ENCODE assay signal across 10 cellular contexts in genomic region chr7:156607332-156608175, GRCh38. TPM values are rescaled to one million over a fixed set of nuclear protein-coding genes. Genes with fewer than 3 reads are reported as not detected.
DNase-seq lines count a peak whose midpoint lies in the region; ATAC-seq and TF ChIP-seq lines count a peak whose summit lies in the region.
"Had no signal": no experiment of that assay in that cellular context is flagged by ENCODE, and none has a peak within 500 bp of the region (broad histone marks: within the 10 kb centered on the region; RNA-seq: fewer than 3 reads in every experiment).

No MANE protein-coding gene starts in this region.

- H3K27ac Mint-ChIP-seq in Caco-2 (ENCODE audit: unreplicated experiment) (peak overlapping the region; percentile 97), osteocyte (ENCODE audit: unreplicated experiment) (no peak overlapping the region)
- no peak overlapping the region for H3K27ac Mint-ChIP-seq in T-helper 2 cell treated with Interferon-gamma antibody and Interleukin-4, amounts not matched to agents 5 μg/mL and 100 μg/mL, for 36 hours

- H3K9me3 Mint-ChIP-seq in Caco-2 (ENCODE audit: unreplicated experiment) (no peaks in the 10 kb centered on the region), osteocyte (ENCODE audit: unreplicated experiment) (no peaks in the 10 kb centered on the region)
- H3K9me3 Mint-ChIP-seq in T-helper 2 cell treated with Interferon-gamma antibody and Interleukin-4, amounts not matched to agents 5 μg/mL and 100 μg/mL, for 36 hours = no peaks in the 10 kb centered on the region

- peaks cover 56% of the 10 kb centered on the region for H3K4me1 Mint-ChIP-seq in Caco-2 (ENCODE audit: low read depth, unreplicated experiment)
- H3K4me1 Mint-ChIP-seq in T-helper 2 cell treated with Interferon-gamma antibody and Interleukin-4, amounts not matched to agents 5 μg/mL and 100 μg/mL, for 36 hours (ENCODE audit: low read depth) = peaks cover 22% of the 10 kb centered on the region
- no peaks in the 10 kb centered on the region for H3K4me1 Mint-ChIP-seq in osteocyte (ENCODE audit: unreplicated experiment)

- no peak for TF ChIP-seq POLR2A in erythroblast (IDR thresholded peaks at IDR 0.05; ENCODE audit: low read length)

- BruUV-seq in Caco-2 (replicated peaks; lab: Mats Ljungman, UMichigan) = no TSS peak

- no peaks in the 10 kb centered on the region for H3K9me3 ChIP-seq in Caco-2

- POLR2A ChIA-PET in Caco-2 (lab: Charles Lee) (no interaction called here), RWPE1 (lab: Yijun Ruan, JAX; ENCODE audit: low non-redundant PET) (no interaction called here)

- H3K4me3 ChIP-seq in Caco-2 (ENCODE audit: low read depth, low read length) (no peak overlapping the region), retinal pigment epithelial cell (ENCODE audit: low read length) (peak overlapping the region; percentile 29)

- peak in 1 of 2 experiments; percentile 23 for DNase-seq in Caco-2
- DNase-seq in T-helper 2 cell treated with Interferon-gamma antibody and Interleukin-4, amounts not matched to agents 5 μg/mL and 100 μg/mL, for 36 hours (ENCODE audit: low spot score) = no peak
- peak; percentile 4 for DNase-seq in fibroblast of peridontal ligament (ENCODE audit: extremely low read depth)
- no peak for DNase-seq in retinal pigment epithelial cell (ENCODE audit: low read depth)
- no peak for DNase-seq in RWPE1 (ENCODE audit: low spot score)
- no peak for DNase-seq in erythroblast (lab: John Stamatoyannopoulos, UW)
- DNase-seq in osteocyte (ENCODE audit: extremely low spot score, unreplicated experiment) = no peak
- DNase-seq: anterior cingulate cortex, NCI-H2107 had no signal

- peaks cover 1% of the 10 kb centered on the region; the same call in 1 of the 2 replicates for H3K36me3 ChIP-seq in Caco-2 (ENCODE audit: control insufficient read depth, insufficient read depth, low read length)

- intact Hi-C loops in Caco-2 (cut with micrococcal nuclease; ENCODE audit: unreplicated experiment) = no loop called here

- no peaks in the 10 kb centered on the region for H3K27me3 ChIP-seq in Caco-2 (replicated peaks; ENCODE audit: control insufficient read depth, insufficient read depth, low read length)

- ATAC-seq in HG03439 (IDR thresholded peaks at IDR 0.05; ENCODE audit: unreplicated experiment) = no peak

- CTCF ChIA-PET in Caco-2 (lab: Charles Lee) = no interaction called here
- CTCF ChIA-PET in RWPE1 (lab: Yijun Ruan, JAX) = no interaction called here

- H3K36me3 Mint-ChIP-seq in Caco-2 (ENCODE audit: insufficient read depth, unreplicated experiment) (peaks cover 35% of the 10 kb centered on the region), osteocyte (ENCODE audit: unreplicated experiment) (no peaks in the 10 kb centered on the region)
- H3K36me3 Mint-ChIP-seq in T-helper 2 cell treated with Interferon-gamma antibody and Interleukin-4, amounts not matched to agents 5 μg/mL and 100 μg/mL, for 36 hours (ENCODE audit: low read depth) = no peaks in the 10 kb centered on the region

- H3K27ac ChIP-seq in RWPE1 = no peak overlapping the region

- TF ChIP-seq CTCF in Caco-2 (IDR thresholded peaks at IDR 0.05; ENCODE audit: insufficient read depth in 1 of 2, low read depth in 1 of 2, low read length in 1 of 2, severe bottlenecking in 1 of 2, unreplicated experiment in 1 of 2) (no peak), retinal pigment epithelial cell (conservative IDR thresholded peaks at IDR 0.05; ENCODE audit: low read depth, low read length) (no peak), RWPE1 (conservative IDR thresholded peaks at IDR 0.05; ENCODE audit: low read depth) (no peak), osteocyte (IDR thresholded peaks at IDR 0.05) (no peak)

- H3K27me3 Mint-ChIP-seq in Caco-2 (ENCODE audit: insufficient read depth, unreplicated experiment) = no peaks in the 10 kb centered on the region
- peaks cover 42% of the 10 kb centered on the region for H3K27me3 Mint-ChIP-seq in T-helper 2 cell treated with Interferon-gamma antibody and Interleukin-4, amounts not matched to agents 5 μg/mL and 100 μg/mL, for 36 hours (ENCODE audit: low read depth)
- H3K27me3 Mint-ChIP-seq in osteocyte (ENCODE audit: unreplicated experiment) = no peaks in the 10 kb centered on the region

- H3K4me1 ChIP-seq in Caco-2 = peaks cover 79% of the 10 kb centered on the region

- no peak overlapping the region for H3K4me3 Mint-ChIP-seq in Caco-2 (ENCODE audit: unreplicated experiment)
- peak overlapping the region; percentile 24 for H3K4me3 Mint-ChIP-seq in T-helper 2 cell treated with Interferon-gamma antibody and Interleukin-4, amounts not matched to agents 5 μg/mL and 100 μg/mL, for 36 hours
- H3K4me3 Mint-ChIP-seq in osteocyte (ENCODE audit: unreplicated experiment) = no peak overlapping the region

RNA-seq across cellular contexts. Expression of gene RNF32, which starts 33.0 kb away (rescaled TPM):
- total RNA-seq in Caco-2 (2022) (24.1 and 26.0 TPM in 2 replicates), osteocyte (1.7 and 1.8 TPM in 2 replicates)
